In the genomic region with DNA sequence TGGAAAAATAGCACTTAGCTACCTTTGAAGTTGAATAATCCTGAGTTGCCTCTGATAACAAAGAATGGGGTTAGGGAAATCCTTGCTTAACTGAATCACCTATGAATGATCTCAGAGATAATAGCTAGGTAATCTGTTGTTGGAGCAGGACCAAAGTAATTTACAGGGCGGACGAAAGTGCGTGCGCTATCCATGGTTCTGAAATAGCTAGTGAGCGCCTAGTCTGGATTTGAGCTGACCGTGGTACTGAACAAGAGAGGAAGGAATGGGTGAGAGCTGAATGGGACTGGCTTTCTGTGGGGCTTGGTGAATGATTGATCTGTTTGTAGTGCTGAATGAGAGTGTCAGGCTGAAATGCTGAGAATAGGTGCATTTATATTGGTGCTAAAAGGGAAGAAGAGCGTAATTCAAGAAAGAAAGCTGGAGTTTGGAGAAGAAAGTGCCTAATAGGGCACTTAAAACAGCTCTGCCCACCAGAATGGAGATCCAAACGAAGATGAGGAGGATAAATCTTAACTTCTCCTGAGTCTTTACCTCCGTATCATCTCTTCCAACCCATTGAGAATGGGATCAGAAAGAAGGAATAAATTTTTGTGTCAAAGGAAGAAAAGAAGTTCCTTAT, we compare ENCODE assay signal across 8 cellular contexts. TPM values are rescaled to one million over a fixed set of nuclear protein-coding genes. Genes with fewer than 3 reads are reported as not detected.
DNase-seq lines count a peak whose midpoint lies in the region; ATAC-seq and TF ChIP-seq lines count a peak whose summit lies in the region.

No MANE protein-coding gene starts in this region.

- peak in 2 of 3 donors; percentile 38 to 39 for ATAC-seq in natural killer cell
- no peak for ATAC-seq in natural killer cell treated with Interleukin-12 subunit alpha and Interleukin-12 subunit beta and Interleukin-15 and Interleukin-18, amount 100 ng/mL, for 72 hours
- no peak for ATAC-seq in GM21367 (IDR thresholded peaks at IDR 0.05; ENCODE audit: unreplicated experiment)
- ATAC-seq in HG03280 (IDR thresholded peaks at IDR 0.05; ENCODE audit: unreplicated experiment) = no peak

- H3K4me3 Mint-ChIP-seq in natural killer cell (no peak overlapping the region), nephron progenitor cell (no peak overlapping the region)
- H3K4me3 Mint-ChIP-seq in natural killer cell treated with Interleukin-12 subunit alpha and Interleukin-12 subunit beta and Interleukin-15 and Interleukin-18, amount 100 ng/mL, for 72 hours = no peak overlapping the region

- intact Hi-C loops in natural killer cell (cut with micrococcal nuclease) = no loop called here

- H3K36me3 Mint-ChIP-seq in natural killer cell (no peaks in the 10 kb centered on the region), nephron progenitor cell (ENCODE audit: low read depth) (no peaks in the 10 kb centered on the region)
- H3K36me3 Mint-ChIP-seq in natural killer cell treated with Interleukin-12 subunit alpha and Interleukin-12 subunit beta and Interleukin-15 and Interleukin-18, amount 100 ng/mL, for 72 hours = no peaks in the 10 kb centered on the region

- H3K27ac Mint-ChIP-seq in natural killer cell = no peak overlapping the region
- H3K27ac Mint-ChIP-seq in natural killer cell treated with Interleukin-12 subunit alpha and Interleukin-12 subunit beta and Interleukin-15 and Interleukin-18, amount 100 ng/mL, for 72 hours = no peak overlapping the region
- no peak overlapping the region for H3K27ac Mint-ChIP-seq in nephron progenitor cell

- no peak for TF ChIP-seq CTCF in natural killer cell (IDR thresholded peaks at IDR 0.05)
- TF ChIP-seq CTCF in nephron progenitor cell (IDR thresholded peaks at IDR 0.05) = no peak

- H3K9me3 Mint-ChIP-seq in natural killer cell (peaks cover 3 to 7% of the 10 kb centered on the region in 2 donors), nephron progenitor cell (no peaks in the 10 kb centered on the region)
- peaks cover 12% of the 10 kb centered on the region for H3K9me3 Mint-ChIP-seq in natural killer cell treated with Interleukin-12 subunit alpha and Interleukin-12 subunit beta and Interleukin-15 and Interleukin-18, amount 100 ng/mL, for 72 hours

- H3K27me3 Mint-ChIP-seq in natural killer cell (ENCODE audit: low read depth in 2 of 2) (peaks cover 8 to 9% of the 10 kb centered on the region in 2 donors), nephron progenitor cell (ENCODE audit: low read depth, poor library complexity) (peaks cover 43% of the 10 kb centered on the region)
- H3K27me3 Mint-ChIP-seq in natural killer cell treated with Interleukin-12 subunit alpha and Interleukin-12 subunit beta and Interleukin-15 and Interleukin-18, amount 100 ng/mL, for 72 hours = peaks cover 15 to 37% of the 10 kb centered on the region in 2 donors

- no peak for DNase-seq in natural killer cell
- DNase-seq in natural killer cell treated with Interleukin-12 subunit alpha and Interleukin-12 subunit beta and Interleukin-15 and Interleukin-18, amount 100 ng/mL, for 72 hours (ENCODE audit: low spot score) = no peak
- DNase-seq in OCI-M1 (lab: John Stamatoyannopoulos, UW) = peak; percentile 85
- peak; percentile 89 for DNase-seq in dermis blood vessel endothelial cell
- peak; percentile 83 for DNase-seq in nephron progenitor cell
- no peak for DNase-seq in NCI-H146 treated with DMSO at 0.1 percent for 48 hours (lab: John Stamatoyannopoulos, UW; ENCODE audit: unreplicated experiment)

- no peaks in the 10 kb centered on the region for H3K4me1 Mint-ChIP-seq in natural killer cell
- no peaks in the 10 kb centered on the region for H3K4me1 Mint-ChIP-seq in natural killer cell treated with Interleukin-12 subunit alpha and Interleukin-12 subunit beta and Interleukin-15 and Interleukin-18, amount 100 ng/mL, for 72 hours (ENCODE audit: low read depth in 2 of 2)
- H3K4me1 Mint-ChIP-seq in nephron progenitor cell = no peaks in the 10 kb centered on the region

RNA-seq across cellular contexts. Expression of gene SCN10A, which starts 10.1 kb away (rescaled TPM):
- total RNA-seq in natural killer cell (not detected), dermis blood vessel endothelial cell (not detected in 2 replicates)
- total RNA-seq in natural killer cell treated with Interleukin-12 subunit alpha and Interleukin-12 subunit beta and Interleukin-15 and Interleukin-18, amount 100 ng/mL, for 72 hours = not detected

Comparison
In these comparisons a context has a peak if more than half of its experiments do, and no peak if none do; other contexts are left out.
1. ATAC-seq: peak in natural killer cell (2 of 3); none in natural killer cell treated with Interleukin-12 subunit alpha and Interleukin-12 subunit beta and Interleukin-15 and Interleukin-18, amount 100 ng/mL, for 72 hours (0 of 2), GM21367 (single experiment) and HG03280 (single experiment).
2. DNase-seq: peak in OCI-M1 (single experiment), dermis blood vessel endothelial cell (single experiment) and nephron progenitor cell (single experiment); none in natural killer cell (single experiment), natural killer cell treated with Interleukin-12 subunit alpha and Interleukin-12 subunit beta and Interleukin-15 and Interleukin-18, amount 100 ng/mL, for 72 hours (single experiment) and NCI-H146 treated with DMSO at 0.1 percent for 48 hours (single experiment).